In genomic region chr1:180269848-180270766, GRCh38 we compare ENCODE assay signal across 9 cellular contexts. TPM values are rescaled to one million over a fixed set of nuclear protein-coding genes. Genes with fewer than 3 reads are reported as not detected.
DNase-seq lines count a peak whose midpoint lies in the region; ATAC-seq and TF ChIP-seq lines count a peak whose summit lies in the region.
"Had no signal": no experiment of that assay in that cellular context is flagged by ENCODE, and none has a peak within 500 bp of the region (broad histone marks: within the 10 kb centered on the region; RNA-seq: fewer than 3 reads in every experiment).

No MANE protein-coding gene starts in this region.

- H2BK5ac ChIP-seq in mesendoderm (ENCODE audit: low read length) = no peak overlapping the region

- no peak overlapping the region for H2BK15ac ChIP-seq in mesendoderm (replicated peaks; ENCODE audit: low read depth)

- peak; percentile 28 for TF ChIP-seq CTCF in cardiac fibroblast (IDR thresholded peaks at IDR 0.05; ENCODE audit: low read depth, low read length)

- H3K27ac ChIP-seq in mesendoderm (ENCODE audit: low read depth, low read length) = no peak overlapping the region

- H3K23ac ChIP-seq in mesendoderm (ENCODE audit: low read length) = no peak overlapping the region

- DNase-seq in COR-L47 (lab: John Stamatoyannopoulos, UW) (peak; percentile 28), LoVo (ENCODE audit: low spot score) (peak; percentile 6), cardiac fibroblast (ENCODE audit: low read depth in 2 of 2) (no peak), mesendoderm (peak; percentile 73), T-helper 1 cell (no peak)
- DNase-seq: activated T-cell treated with anti-CD3 and anti-CD28 coated beads, Interleukin-2, amount 50 U/mL, for 4 hours had no signal

- H3K36me3 ChIP-seq in mesendoderm (ENCODE audit: control insufficient read depth, insufficient read depth, low read length) = no peaks in the 10 kb centered on the region

- H3K56ac ChIP-seq in mesendoderm (ENCODE audit: low read length) = no peak overlapping the region

- H3K4me3 ChIP-seq in cardiac fibroblast (replicated peaks in 1 of 2; ENCODE audit: low read depth in 2 of 2, low read length in 2 of 2) (no peak overlapping the region), mesendoderm (ENCODE audit: low read length) (no peak overlapping the region)

- H3K18ac ChIP-seq in mesendoderm (ENCODE audit: low read length) = no peak overlapping the region

- no peak overlapping the region for H3K4me2 ChIP-seq in mesendoderm (ENCODE audit: low read length)

- H3K4me1 ChIP-seq in mesendoderm (ENCODE audit: control insufficient read depth, low read depth, low read length) = peaks cover 5% of the 10 kb centered on the region

- H2AK5ac ChIP-seq in mesendoderm (ENCODE audit: low read length) = no peak overlapping the region

- H2BK120ac ChIP-seq in mesendoderm (ENCODE audit: low read depth, low read length) = no peak overlapping the region

- no CpG with 5 or more reads among the region's 13 CpGs for WGBS in mesendoderm (ENCODE audit: extremely low coverage, insufficient coverage, low lambda C conversion rate)

- no peaks in the 10 kb centered on the region for H3K79me1 ChIP-seq in mesendoderm (ENCODE audit: low read length)

- no peak overlapping the region for H4K8ac ChIP-seq in mesendoderm (ENCODE audit: low read depth, low read length)

- H3K79me2 ChIP-seq in mesendoderm (ENCODE audit: control insufficient read depth, insufficient read depth, low read length) = no peaks in the 10 kb centered on the region

- no peak overlapping the region for H4K5ac ChIP-seq in mesendoderm (ENCODE audit: low read length)

- H3K27me3 ChIP-seq in mesendoderm (ENCODE audit: insufficient read depth, low read length, poor library complexity) = no peaks in the 10 kb centered on the region

- no peak overlapping the region for H3K9ac ChIP-seq in mesendoderm (ENCODE audit: low read length)

- no peak overlapping the region for H3K4ac ChIP-seq in mesendoderm (ENCODE audit: low read depth, low read length)

- ATAC-seq in HG02938 (IDR thresholded peaks at IDR 0.05; ENCODE audit: unreplicated experiment) = no peak
- ATAC-seq in HG03521 (IDR thresholded peaks at IDR 0.05; ENCODE audit: unreplicated experiment) = no peak
- no peak for ATAC-seq in HG03442 (IDR thresholded peaks at IDR 0.05; ENCODE audit: unreplicated experiment)

RNA-seq across cellular contexts. Expression of gene LHX4, which starts 40.0 kb away (rescaled TPM):
- 0.21 TPM for polyA plus RNA-seq in mesendoderm (2013, experiment 1 of 2)
- polyA plus RNA-seq in mesendoderm (2013, experiment 2 of 2) = 0.18 TPM

Comparison
In these comparisons a context has a peak if more than half of its experiments do, and no peak if none do; other contexts are left out.
1. DNase-seq: peak in COR-L47 (single experiment), LoVo (single experiment) and mesendoderm (single experiment); none in cardiac fibroblast (0 of 2) and T-helper 1 cell (0 of 5).